ENCODE assay signal across 16 cellular contexts in genomic region chr11:47391077-47391583, GRCh38. TPM values are rescaled to one million over a fixed set of nuclear protein-coding genes. Genes with fewer than 3 reads are reported as not detected.
DNase-seq lines count a peak whose midpoint lies in the region; ATAC-seq and TF ChIP-seq lines count a peak whose summit lies in the region.
"Had no signal": no experiment of that assay in that cellular context is flagged by ENCODE, and none has a peak within 500 bp of the region (broad histone marks: within the 10 kb centered on the region; RNA-seq: fewer than 3 reads in every experiment).

No MANE protein-coding gene starts in this region.

- DNase-seq in SK-N-SH (no peak), stomach (no peak), NAMALWA (ENCODE audit: low spot score) (no peak), DMS114 treated with DMSO at 0.1 percent for 48 hours (lab: John Stamatoyannopoulos, UW; ENCODE audit: unreplicated experiment) (no peak)
- no peak for DNase-seq in activated T-helper 1 cell treated with anti-CD3 and anti-CD28 coated beads, Interleukin-12 subunit alpha, Interleukin-12 subunit beta, Interleukin-2, Interleukin-4 antibody, amounts not matched to agents 30 ng/mL and 10 ng/mL and 1 ng/mL, durations not matched to agents 14 hours and 24 hours and 36 hours (ENCODE audit: low spot score)
- DNase-seq: activated gamma-delta T cell, cortex of kidney, NCI-H1092 had no signal

- H3K9me2 ChIP-seq in SK-N-SH, result no peaks in the 10 kb centered on the region

- no peak overlapping the region for H3K9ac ChIP-seq in SK-N-SH

- CTCF ChIA-PET in SK-N-SH (lab: Yijun Ruan, JAX), result interaction anchor here (1.2 to 7.9 kb wide), 4 partner anchors 12 to 62 kb away, joined by 3 to 78 read pairs (median 14); no protein-coding TSS in a partner anchor

- H3K4me3 ChIP-seq in SK-N-SH (ENCODE audit: low read depth in 2 of 2, low read length in 1 of 2) (no peak overlapping the region), stomach (no peak overlapping the region)

- peak overlapping the region; percentile 72 for H3K27ac Mint-ChIP-seq in activated T-helper 1 cell treated with anti-CD3 and anti-CD28 coated beads, Interleukin-12 subunit alpha, Interleukin-12 subunit beta, Interleukin-2, Interleukin-4 antibody, amounts not matched to agents 30 ng/mL and 10 ng/mL and 1 ng/mL, durations not matched to agents 14 hours and 24 hours and 36 hours
- H3K27ac Mint-ChIP-seq: stimulated activated naive CD8-positive, alpha-beta T cell treated with anti-CD3 and anti-CD28 coated beads, Interleukin-15, Interleukin-2, amounts not matched to agents 100 ng/mL and 50 ng/mL, for 24 hours; WTC11 had no signal

- no peaks in the 10 kb centered on the region for H4K20me1 ChIP-seq in SK-N-SH (ENCODE audit: insufficient read depth)

- H3K27me3 Mint-ChIP-seq in activated T-helper 1 cell treated with anti-CD3 and anti-CD28 coated beads, Interleukin-12 subunit alpha, Interleukin-12 subunit beta, Interleukin-2, Interleukin-4 antibody, amounts not matched to agents 30 ng/mL and 10 ng/mL and 1 ng/mL, durations not matched to agents 14 hours and 24 hours and 36 hours (ENCODE audit: insufficient read depth), result no peaks in the 10 kb centered on the region
- H3K27me3 Mint-ChIP-seq: stimulated activated naive CD8-positive, alpha-beta T cell treated with anti-CD3 and anti-CD28 coated beads, Interleukin-15, Interleukin-2, amounts not matched to agents 100 ng/mL and 50 ng/mL, for 24 hours had no signal

- POLR2A ChIA-PET in SK-N-SH (lab: Yijun Ruan, JAX), result no interaction called here

- TF ChIP-seq CTCF in SK-N-SH (IDR thresholded peaks at IDR 0.05) (no peak), stomach (IDR thresholded peaks at IDR 0.05) (no peak)

- TF ChIP-seq POLR2A in stomach (IDR thresholded peaks at IDR 0.05), result no peak

- no peaks in the 10 kb centered on the region for H3K36me3 Mint-ChIP-seq in activated T-helper 1 cell treated with anti-CD3 and anti-CD28 coated beads, Interleukin-12 subunit alpha, Interleukin-12 subunit beta, Interleukin-2, Interleukin-4 antibody, amounts not matched to agents 30 ng/mL and 10 ng/mL and 1 ng/mL, durations not matched to agents 14 hours and 24 hours and 36 hours (ENCODE audit: low read depth)
- H3K36me3 Mint-ChIP-seq: WTC11 had no signal

- H3K79me2 ChIP-seq in SK-N-SH (ENCODE audit: insufficient read depth), result no peaks in the 10 kb centered on the region

- H3K4me2 ChIP-seq in SK-N-SH, result no peak overlapping the region

- H3F3A ChIP-seq in SK-N-SH (replicated peaks; ENCODE audit: insufficient read depth), result no peaks in the 10 kb centered on the region

- H3K27me3 ChIP-seq in SK-N-SH (ENCODE audit: insufficient read depth) (no peaks in the 10 kb centered on the region), layer of hippocampus (ENCODE audit: control insufficient read depth, insufficient read depth, low read length) (no peaks in the 10 kb centered on the region), stomach (no peaks in the 10 kb centered on the region)

- no peaks in the 10 kb centered on the region for H3K36me3 ChIP-seq in SK-N-SH (replicated peaks in 1 of 2; ENCODE audit: control insufficient read depth in 1 of 2, insufficient read depth in 2 of 2, low read length in 1 of 2)
- H3K36me3 ChIP-seq in stomach, result no peaks in the 10 kb centered on the region

- ATAC-seq in SK-N-SH treated with all-trans-retinoic acid at 6 μM for 48 hours (no peak), HG02571 (IDR thresholded peaks at IDR 0.05; ENCODE audit: unreplicated experiment) (no peak)
- ATAC-seq: WTC11 had no signal

- peaks cover 0 to 4% of the 10 kb centered on the region in 2 experiments; a peak in 1 of 4 replicates for H3K4me1 ChIP-seq in SK-N-SH (ENCODE audit: control insufficient read depth in 1 of 2, insufficient read depth in 2 of 2, low read depth in 1 of 2, low read length in 1 of 2)
- H3K4me1 ChIP-seq in stomach, result peaks cover 0 to 24% (median 4%) of the 10 kb centered on the region in 4 donors

- 88% methylated on average over 9 of the region's 11 CpGs for WGBS in SK-N-SH (ENCODE audit: low lambda C conversion rate)
- WGBS in stomach, 5 donors, result 76 to 83% (median 78%) methylated on average over 11 of the region's 11 CpGs

- no peaks in the 10 kb centered on the region for H3K9me3 Mint-ChIP-seq in activated T-helper 1 cell treated with anti-CD3 and anti-CD28 coated beads, Interleukin-12 subunit alpha, Interleukin-12 subunit beta, Interleukin-2, Interleukin-4 antibody, amounts not matched to agents 30 ng/mL and 10 ng/mL and 1 ng/mL, durations not matched to agents 14 hours and 24 hours and 36 hours
- H3K9me3 Mint-ChIP-seq: stimulated activated naive CD8-positive, alpha-beta T cell treated with anti-CD3 and anti-CD28 coated beads, Interleukin-15, Interleukin-2, amounts not matched to agents 100 ng/mL and 50 ng/mL, for 24 hours; WTC11 had no signal

- H3K9me3 ChIP-seq in SK-N-SH (no peaks in the 10 kb centered on the region), stomach (no peaks in the 10 kb centered on the region)

- no peak overlapping the region for H3K4me3 Mint-ChIP-seq in activated T-helper 1 cell treated with anti-CD3 and anti-CD28 coated beads, Interleukin-12 subunit alpha, Interleukin-12 subunit beta, Interleukin-2, Interleukin-4 antibody, amounts not matched to agents 30 ng/mL and 10 ng/mL and 1 ng/mL, durations not matched to agents 14 hours and 24 hours and 36 hours
- H3K4me3 Mint-ChIP-seq: stimulated activated naive CD8-positive, alpha-beta T cell treated with anti-CD3 and anti-CD28 coated beads, Interleukin-15, Interleukin-2, amounts not matched to agents 100 ng/mL and 50 ng/mL, for 24 hours; WTC11 had no signal

- no peak for TF ChIP-seq RAD21 in SK-N-SH (IDR thresholded peaks at IDR 0.05; ENCODE audit: low read length)

- intact Hi-C loops in activated T-helper 1 cell treated with anti-CD3 and anti-CD28 coated beads, Interleukin-12 subunit alpha, Interleukin-12 subunit beta, Interleukin-2, Interleukin-4 antibody, amounts not matched to agents 30 ng/mL and 10 ng/mL and 1 ng/mL, durations not matched to agents 14 hours and 24 hours and 36 hours (cut with micrococcal nuclease), result no loop called here
- intact Hi-C loops in stomach (cut with DNase I; ENCODE audit: low total_unique reads), result no loop called here

- H2AFZ ChIP-seq in SK-N-SH (ENCODE audit: low read depth), result no peak overlapping the region

- no peak overlapping the region for H3K27ac ChIP-seq in SK-N-SH (ENCODE audit: low read depth in 2 of 2, low read length in 1 of 2)
- H3K27ac ChIP-seq in layer of hippocampus (ENCODE audit: low read depth, low read length), result peak overlapping the region; percentile 75
- peak overlapping the region in 3 of 5 donors; percentile 44 to 90 (median 85) for H3K27ac ChIP-seq in stomach
- H3K27ac ChIP-seq: 22Rv1 had no signal

- peaks cover 8% of the 10 kb centered on the region for H3K4me1 Mint-ChIP-seq in activated T-helper 1 cell treated with anti-CD3 and anti-CD28 coated beads, Interleukin-12 subunit alpha, Interleukin-12 subunit beta, Interleukin-2, Interleukin-4 antibody, amounts not matched to agents 30 ng/mL and 10 ng/mL and 1 ng/mL, durations not matched to agents 14 hours and 24 hours and 36 hours (ENCODE audit: low read depth)

- TF ChIP-seq EP300 in SK-N-SH (IDR thresholded peaks at IDR 0.05; ENCODE audit: borderline replicate concordance in 1 of 2, low read depth in 1 of 2, low read length in 1 of 2) (no peak), stomach (IDR thresholded peaks at IDR 0.05) (no peak)

RNA-seq across cellular contexts. Expression of gene SPI1, which starts 12.8 kb away (rescaled TPM):
- polyA plus RNA-seq in SK-N-SH (2012; rRNA removed) (0.19 TPM in 1 of 2 replicates, not detected in the other), stomach (10 to 100 TPM in 2 of 3 donors, 1 to 10 TPM in 1; 8.2 to 24.3 (median 15.3) TPM)
- 0.08 and 0.09 TPM in 2 replicates for polyA plus RNA-seq in SK-N-SH (2012; cell fraction: cytosol; rRNA removed)
- 0.06 and 0.31 TPM in 2 replicates for polyA plus RNA-seq in SK-N-SH (2012; cell fraction: nucleus; rRNA removed)
- total RNA-seq in activated T-helper 1 cell treated with anti-CD3 and anti-CD28 coated beads, Interleukin-12 subunit alpha, Interleukin-12 subunit beta, Interleukin-2, Interleukin-4 antibody, amounts not matched to agents 30 ng/mL and 10 ng/mL and 1 ng/mL, durations not matched to agents 14 hours and 24 hours and 36 hours, result not detected in 2 replicates
- 1 to 10 TPM; 2.6 to 8.4 (median 7.0) TPM for total RNA-seq in stomach
- total RNA-seq: Daoy, H4 had no signal

RNA-seq across cellular contexts. Expression of gene SLC39A13, which starts 17.3 kb away (rescaled TPM):
- polyA plus RNA-seq in SK-N-SH (2012; rRNA removed) (65.5 and 70.7 TPM in 2 replicates), stomach (10 to 100 TPM; 21.7 to 33.6 (median 27.1) TPM)
- 25.2 and 42.6 TPM in 2 replicates for polyA plus RNA-seq in SK-N-SH (2012; cell fraction: cytosol; rRNA removed)
- polyA plus RNA-seq in SK-N-SH (2012; cell fraction: nucleus; rRNA removed), result 288 and 306 TPM in 2 replicates
- 15.5 and 16.2 TPM in 2 replicates for total RNA-seq in activated T-helper 1 cell treated with anti-CD3 and anti-CD28 coated beads, Interleukin-12 subunit alpha, Interleukin-12 subunit beta, Interleukin-2, Interleukin-4 antibody, amounts not matched to agents 30 ng/mL and 10 ng/mL and 1 ng/mL, durations not matched to agents 14 hours and 24 hours and 36 hours
- 100 to 1,000 TPM in 1 of 5 donors, 10 to 100 TPM in 3, 1 to 10 TPM in 1; 7.0 to 158 (median 24.8) TPM for total RNA-seq in stomach

RNA-seq across cellular contexts. Expression of gene PSMC3, which starts 35.1 kb away (rescaled TPM):
- 184 and 191 TPM in 2 replicates for polyA plus RNA-seq in SK-N-SH (2012; rRNA removed)
- polyA plus RNA-seq in SK-N-SH (2012; cell fraction: cytosol; rRNA removed), result 204 and 247 TPM in 2 replicates
- 98.8 and 147 TPM in 2 replicates for polyA plus RNA-seq in SK-N-SH (2012; cell fraction: nucleus; rRNA removed)
- 219 and 222 TPM in 2 replicates for total RNA-seq in activated T-helper 1 cell treated with anti-CD3 and anti-CD28 coated beads, Interleukin-12 subunit alpha, Interleukin-12 subunit beta, Interleukin-2, Interleukin-4 antibody, amounts not matched to agents 30 ng/mL and 10 ng/mL and 1 ng/mL, durations not matched to agents 14 hours and 24 hours and 36 hours
- 100 to 1,000 TPM in 2 of 5 donors, 10 to 100 TPM in 2, 1 to 10 TPM in 1; 8.1 to 147 (median 65.9) TPM for total RNA-seq in stomach
- polyA plus RNA-seq in stomach, result 100 to 1,000 TPM; 143 to 175 (median 145) TPM

RNA-seq across cellular contexts. Expression of gene MYBPC3, which starts 38.6 kb away (rescaled TPM):
- polyA plus RNA-seq in SK-N-SH (2012; rRNA removed) (not detected in 2 replicates), stomach (1 to 10 TPM; 1.0 to 3.4 (median 2.1) TPM)
- polyA plus RNA-seq in SK-N-SH (2012; cell fraction: cytosol; rRNA removed), result not detected in 2 replicates
- polyA plus RNA-seq in SK-N-SH (2012; cell fraction: nucleus; rRNA removed), result not detected in 2 replicates
- not detected in 2 replicates for total RNA-seq in activated T-helper 1 cell treated with anti-CD3 and anti-CD28 coated beads, Interleukin-12 subunit alpha, Interleukin-12 subunit beta, Interleukin-2, Interleukin-4 antibody, amounts not matched to agents 30 ng/mL and 10 ng/mL and 1 ng/mL, durations not matched to agents 14 hours and 24 hours and 36 hours
- 10 to 100 TPM in 1 of 5 donors, under 1 TPM in 2, not detected in 2; 0.72 to 15.6 (median 0.73) TPM for total RNA-seq in stomach
- total RNA-seq: Daoy, H4 had no signal

RNA-seq across cellular contexts. Expression of gene RAPSN, which starts 57.8 kb away (rescaled TPM):
- polyA plus RNA-seq in SK-N-SH (2012; rRNA removed), result 0.07 and 0.23 TPM in 2 replicates
- 0.01 and 0.05 TPM in 2 replicates for polyA plus RNA-seq in SK-N-SH (2012; cell fraction: cytosol; rRNA removed)
- polyA plus RNA-seq in SK-N-SH (2012; cell fraction: nucleus; rRNA removed), result 0.50 and 0.52 TPM in 2 replicates
- total RNA-seq in activated T-helper 1 cell treated with anti-CD3 and anti-CD28 coated beads, Interleukin-12 subunit alpha, Interleukin-12 subunit beta, Interleukin-2, Interleukin-4 antibody, amounts not matched to agents 30 ng/mL and 10 ng/mL and 1 ng/mL, durations not matched to agents 14 hours and 24 hours and 36 hours, result 0.51 and 0.62 TPM in 2 replicates
- 1 to 10 TPM in 2 of 5 donors, not detected in 3; 1.1 to 1.2 TPM for total RNA-seq in stomach
- under 1 TPM in 1 of 3 donors, not detected in 2; 0.20 TPM for polyA plus RNA-seq in stomach
- total RNA-seq: Daoy, H4 had no signal

Comparison
In these comparisons a context has a peak if more than half of its experiments do, and no peak if none do; other contexts are left out.
1. H3K27ac ChIP-seq: peak in layer of hippocampus (single experiment) and stomach (3 of 5); none in SK-N-SH (0 of 2).